1 cellular context compared by ENCODE assay signal in genomic region chr2:217899231-217900009, GRCh38.
A peak's percentile ranks its signal among the peaks of the same experiment; 100 is the strongest.
TF ChIP-seq lines count a peak whose summit lies in the region.

No MANE protein-coding gene starts in this region.

TF ChIP-seq in HepG2, 621 proteins besides CTCF, POLR2A, EP300 and RAD21 (continued from another document and continues in another):
- TF ChIP-seq ZNF281 (CRISPR knock-in tag; IDR thresholded peaks at IDR 0.05; ENCODE audit: borderline replicate concordance) (no peak; the same call in 1 of the 2 replicates), DBP (CRISPR knock-in tag; IDR thresholded peaks at IDR 0.05; ENCODE audit: not compliant biosample characterization) (no peak), ZNF260 (CRISPR knock-in tag; IDR thresholded peaks at IDR 0.05; ENCODE audit: borderline replicate concordance, low read depth) (no peak), ZNF83 (CRISPR knock-in tag; IDR thresholded peaks at IDR 0.05; ENCODE audit: borderline replicate concordance) (no peak), ZBTB3 (CRISPR knock-in tag; IDR thresholded peaks at IDR 0.05; ENCODE audit: borderline replicate concordance, low read depth) (no peak), ZNF280B (CRISPR knock-in tag; IDR thresholded peaks at IDR 0.05; ENCODE audit: borderline replicate concordance) (0 out of 2 replicates have a peak, but pooled peaks have one; percentile 11), DDIT3 (CRISPR knock-in tag; IDR thresholded peaks at IDR 0.05) (no peak), ETV5 (CRISPR knock-in tag; IDR thresholded peaks at IDR 0.05; ENCODE audit: borderline replicate concordance) (peak; percentile 78; the same call in 1 of the 2 replicates), ZNF576 (CRISPR knock-in tag; IDR thresholded peaks at IDR 0.05) (no peak), CHD4 (IDR thresholded peaks at IDR 0.05; ENCODE audit: borderline replicate concordance, low read length) (no peak), ZNF784 (CRISPR knock-in tag; IDR thresholded peaks at IDR 0.05; ENCODE audit: borderline replicate concordance) (0 out of 2 replicates have a peak, but pooled peaks have one; percentile 51), ZHX2 (IDR thresholded peaks at IDR 0.05; ENCODE audit: low read depth) (peak; percentile 26; the same call in 1 of the 2 replicates), ZHX2 (CRISPR knock-in tag; IDR thresholded peaks at IDR 0.05; ENCODE audit: borderline replicate concordance) (no peak), ATF3 (CRISPR knock-in tag; IDR thresholded peaks at IDR 0.05) (peak; percentile 71; the same call in 1 of the 2 replicates), ZBTB46 (CRISPR knock-in tag; IDR thresholded peaks at IDR 0.05; ENCODE audit: borderline replicate concordance) (peak; percentile 57; the same call in 1 of the 2 replicates), ZMAT5 (CRISPR knock-in tag; IDR thresholded peaks at IDR 0.05; ENCODE audit: borderline replicate concordance, low read depth) (no peak), ZNF775 (CRISPR knock-in tag; IDR thresholded peaks at IDR 0.05; ENCODE audit: borderline replicate concordance) (no peak), ZNF333 (CRISPR knock-in tag; IDR thresholded peaks at IDR 0.05; ENCODE audit: borderline replicate concordance) (no peak), AGO1 (IDR thresholded peaks at IDR 0.05; ENCODE audit: low read depth, low read length, poor library complexity, severe bottlenecking) (no peak), HNRNPL (IDR thresholded peaks at IDR 0.05; ENCODE audit: low read depth, low read length) (0 out of 2 replicates have a peak, but pooled peaks have one; percentile 50), ZSCAN9 (CRISPR knock-in tag; IDR thresholded peaks at IDR 0.05; ENCODE audit: borderline replicate concordance) (0 out of 2 replicates have a peak, but pooled peaks have one; percentile 30), E2F5 (CRISPR knock-in tag; conservative IDR thresholded peaks at IDR 0.05) (no peak), KDM6A (CRISPR knock-in tag; IDR thresholded peaks at IDR 0.05; ENCODE audit: low read depth) (0 out of 2 replicates have a peak, but pooled peaks have one; percentile 26), ZNF792 (CRISPR knock-in tag; IDR thresholded peaks at IDR 0.05) (peak; percentile 78; the same call in 1 of the 2 replicates), SAFB2 (CRISPR knock-in tag; IDR thresholded peaks at IDR 0.05; ENCODE audit: borderline replicate concordance, low read depth) (no peak; the same call in 1 of the 2 replicates), ZNF691 (CRISPR knock-in tag; IDR thresholded peaks at IDR 0.05; ENCODE audit: borderline replicate concordance, low read depth) (peak; percentile 66; the same call in 1 of the 2 replicates), JARID2 (CRISPR knock-in tag; IDR thresholded peaks at IDR 0.05; ENCODE audit: insufficient replicate concordance) (peak; percentile 68), SNRNP70 (IDR thresholded peaks at IDR 0.05; ENCODE audit: low read depth, low read length) (no peak), ZNF800 (CRISPR knock-in tag; IDR thresholded peaks at IDR 0.05) (peak; percentile 58; the same call in 1 of the 2 replicates), RFX3 (CRISPR knock-in tag; IDR thresholded peaks at IDR 0.05) (no peak), GLI4 (CRISPR knock-in tag; IDR thresholded peaks at IDR 0.05; ENCODE audit: borderline replicate concordance) (0 out of 2 replicates have a peak, but pooled peaks have one; percentile 28), TOPORS (CRISPR knock-in tag; IDR thresholded peaks at IDR 0.05) (no peak), ZFP36L2 (CRISPR knock-in tag; IDR thresholded peaks at IDR 0.05) (no peak), HDAC1 (CRISPR knock-in tag; IDR thresholded peaks at IDR 0.05) (peak; percentile 25), ZNF746 (CRISPR knock-in tag; IDR thresholded peaks at IDR 0.05) (0 out of 2 replicates have a peak, but pooled peaks have one; percentile 12), ZNF558 (CRISPR knock-in tag; IDR thresholded peaks at IDR 0.05; ENCODE audit: borderline replicate concordance) (0 out of 2 replicates have a peak, but pooled peaks have one; percentile 41), HDAC2 (CRISPR knock-in tag; IDR thresholded peaks at IDR 0.05) (peak; percentile 72; the same call in 1 of the 2 replicates), FOXA1 (IDR thresholded peaks at IDR 0.05) (no peak), FOXA1 (CRISPR knock-in tag; IDR thresholded peaks at IDR 0.05) (peak; percentile 67), MEF2D (CRISPR knock-in tag; IDR thresholded peaks at IDR 0.05) (peak; percentile 49; the same call in 1 of the 2 replicates)
